Comparison of ENCODE assay signal across 1 cellular context in the genomic region with DNA sequence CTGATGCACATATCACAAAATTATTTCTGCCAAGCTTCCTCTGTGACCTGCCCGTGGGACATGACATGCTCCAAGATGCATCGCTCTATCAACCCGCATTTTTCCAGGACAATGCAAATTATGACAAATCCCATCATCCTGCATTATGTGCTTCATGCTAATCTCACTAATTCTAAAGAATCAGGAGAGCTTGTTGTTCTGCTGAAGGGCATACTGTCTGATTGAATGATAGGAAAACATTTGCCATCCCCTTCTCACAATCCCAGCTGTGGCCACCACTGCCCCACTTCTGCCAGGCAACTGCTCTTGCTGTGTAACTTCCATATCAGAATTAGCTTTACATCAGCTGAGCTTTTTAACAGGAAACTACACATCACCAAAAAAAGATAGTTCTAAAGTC.
TF ChIP-seq lines count a peak whose summit lies in the region.

No MANE protein-coding gene starts in this region.

TF ChIP-seq in WTC11, 78 proteins besides CTCF, POLR2A, EP300 and RAD21 (continued from another document):
- TF ChIP-seq, protein P1, sequence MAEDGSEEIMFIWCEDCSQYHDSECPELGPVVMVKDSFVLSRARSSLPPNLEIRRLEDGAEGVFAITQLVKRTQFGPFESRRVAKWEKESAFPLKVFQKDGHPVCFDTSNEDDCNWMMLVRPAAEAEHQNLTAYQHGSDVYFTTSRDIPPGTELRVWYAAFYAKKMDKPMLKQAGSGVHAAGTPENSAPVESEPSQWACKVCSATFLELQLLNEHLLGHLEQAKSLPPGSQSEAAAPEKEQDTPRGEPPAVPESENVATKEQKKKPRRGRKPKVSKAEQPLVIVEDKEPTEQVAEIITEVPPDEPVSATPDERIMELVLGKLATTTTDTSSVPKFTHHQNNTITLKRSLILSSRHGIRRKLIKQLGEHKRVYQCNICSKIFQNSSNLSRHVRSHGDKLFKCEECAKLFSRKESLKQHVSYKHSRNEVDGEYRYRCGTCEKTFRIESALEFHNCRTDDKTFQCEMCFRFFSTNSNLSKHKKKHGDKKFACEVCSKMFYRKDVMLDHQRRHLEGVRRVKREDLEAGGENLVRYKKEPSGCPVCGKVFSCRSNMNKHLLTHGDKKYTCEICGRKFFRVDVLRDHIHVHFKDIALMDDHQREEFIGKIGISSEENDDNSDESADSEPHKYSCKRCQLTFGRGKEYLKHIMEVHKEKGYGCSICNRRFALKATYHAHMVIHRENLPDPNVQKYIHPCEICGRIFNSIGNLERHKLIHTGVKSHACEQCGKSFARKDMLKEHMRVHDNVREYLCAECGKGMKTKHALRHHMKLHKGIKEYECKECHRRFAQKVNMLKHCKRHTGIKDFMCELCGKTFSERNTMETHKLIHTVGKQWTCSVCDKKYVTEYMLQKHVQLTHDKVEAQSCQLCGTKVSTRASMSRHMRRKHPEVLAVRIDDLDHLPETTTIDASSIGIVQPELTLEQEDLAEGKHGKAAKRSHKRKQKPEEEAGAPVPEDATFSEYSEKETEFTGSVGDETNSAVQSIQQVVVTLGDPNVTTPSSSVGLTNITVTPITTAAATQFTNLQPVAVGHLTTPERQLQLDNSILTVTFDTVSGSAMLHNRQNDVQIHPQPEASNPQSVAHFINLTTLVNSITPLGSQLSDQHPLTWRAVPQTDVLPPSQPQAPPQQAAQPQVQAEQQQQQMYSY (CRISPR knock-in tag; IDR thresholded peaks at IDR 0.05) = no peak
- TF ChIP-seq SMAD4 (CRISPR knock-in tag; IDR thresholded peaks at IDR 0.05) = no peak
- no peak for TF ChIP-seq HMGA2 (CRISPR knock-in tag; IDR thresholded peaks at IDR 0.05)
